ENCODE assay signal across 17 cellular contexts in genomic region chr16:49789617-49790016, GRCh38.
DNase-seq lines count a peak whose midpoint lies in the region; ATAC-seq and TF ChIP-seq lines count a peak whose summit lies in the region.
"Had no signal": no experiment of that assay in that cellular context is flagged by ENCODE, and none has a peak within 500 bp of the region (broad histone marks: within the 10 kb centered on the region; RNA-seq: fewer than 3 reads in every experiment).

No MANE protein-coding gene starts in this region.

- H3K79me1 ChIP-seq in trophoblast cell (ENCODE audit: low read length) = no peaks in the 10 kb centered on the region

- no peaks in the 10 kb centered on the region for H3K9me3 Mint-ChIP-seq in activated T-helper 17 cell treated with anti-CD3 and anti-CD28 coated beads, Interleukin-2, amount 50 U/mL, for 72 hours
- H3K9me3 Mint-ChIP-seq: CD4-positive, alpha-beta T cell had no signal

- H3K4me1 Mint-ChIP-seq in activated T-helper 17 cell treated with anti-CD3 and anti-CD28 coated beads, Interleukin-2, amount 50 U/mL, for 72 hours = no peaks in the 10 kb centered on the region
- H3K4me1 Mint-ChIP-seq: B cell had no signal

- no peak overlapping the region for H2BK120ac ChIP-seq in trophoblast cell (ENCODE audit: insufficient read depth, low read length, poor library complexity)

- no peak overlapping the region for H4K91ac ChIP-seq in trophoblast cell (ENCODE audit: low read depth, low read length)

- H4K8ac ChIP-seq in trophoblast cell (ENCODE audit: low read depth, low read length) = no peak overlapping the region

- WGBS in trophoblast cell (ENCODE audit: extremely low coverage, insufficient coverage, insufficient read length) = no CpG with 5 or more reads among the region's 3 CpGs
- WGBS in aorta, 2 donors = 93 to 100% methylated on average over 3 of the region's 3 CpGs

- no peak overlapping the region for H2BK12ac ChIP-seq in trophoblast cell (ENCODE audit: low read length)

- H3K36me3 Mint-ChIP-seq in activated T-helper 17 cell treated with anti-CD3 and anti-CD28 coated beads, Interleukin-2, amount 50 U/mL, for 72 hours (ENCODE audit: low read depth) = no peaks in the 10 kb centered on the region

- no peak overlapping the region for H3K27ac Mint-ChIP-seq in activated T-helper 17 cell treated with anti-CD3 and anti-CD28 coated beads, Interleukin-2, amount 50 U/mL, for 72 hours
- H3K27ac Mint-ChIP-seq: B cell; CD4-positive, alpha-beta T cell had no signal

- no peaks in the 10 kb centered on the region for H3K27me3 Mint-ChIP-seq in activated T-helper 17 cell treated with anti-CD3 and anti-CD28 coated beads, Interleukin-2, amount 50 U/mL, for 72 hours
- H3K27me3 Mint-ChIP-seq: CD4-positive, alpha-beta T cell had no signal

- H3K4me1 ChIP-seq in ascending aorta = peaks cover 0 to 19% of the 10 kb centered on the region in 2 donors
- peaks cover 16 to 18% of the 10 kb centered on the region in 2 experiments for H3K4me1 ChIP-seq in trophoblast cell (ENCODE audit: control insufficient read depth in 1 of 2, insufficient read depth in 2 of 2, low read length in 2 of 2)
- peaks cover 0 to 3% of the 10 kb centered on the region in 2 donors for H3K4me1 ChIP-seq in aorta (ENCODE audit: control insufficient read depth in 1 of 2, insufficient read depth in 2 of 2, low read length in 2 of 2)

- no peak overlapping the region for H2AK5ac ChIP-seq in trophoblast cell (ENCODE audit: low read length)

- H3K27me3 ChIP-seq in ascending aorta (no peaks in the 10 kb centered on the region), trophoblast cell (ENCODE audit: insufficient read depth, low read length) (no peaks in the 10 kb centered on the region), aorta (ENCODE audit: control insufficient read depth in 1 of 2, insufficient read depth in 2 of 2, low read length in 1 of 2) (no peaks in the 10 kb centered on the region)

- no peak overlapping the region for H3K18ac ChIP-seq in trophoblast cell (ENCODE audit: low read length)

- H3K9ac ChIP-seq in trophoblast cell (ENCODE audit: low read length) = no peak overlapping the region

- no peak overlapping the region for H3K23ac ChIP-seq in trophoblast cell (ENCODE audit: low read length)

- H3K4me3 Mint-ChIP-seq in activated T-helper 17 cell treated with anti-CD3 and anti-CD28 coated beads, Interleukin-2, amount 50 U/mL, for 72 hours = no peak overlapping the region
- H3K4me3 Mint-ChIP-seq: B cell; CD4-positive, alpha-beta T cell had no signal

- no peak overlapping the region for H2AFZ ChIP-seq in trophoblast cell (ENCODE audit: insufficient read depth, low read length, poor library complexity)

- H2BK5ac ChIP-seq in trophoblast cell (ENCODE audit: low read depth, low read length, poor library complexity) = no peak overlapping the region

- no peaks in the 10 kb centered on the region for H3K36me3 ChIP-seq in ascending aorta
- H3K36me3 ChIP-seq in trophoblast cell (ENCODE audit: control insufficient read depth in 1 of 2, insufficient read depth in 2 of 2, low read length in 2 of 2) = no peaks in the 10 kb centered on the region
- no peaks in the 10 kb centered on the region for H3K36me3 ChIP-seq in aorta (ENCODE audit: control insufficient read depth in 1 of 2, insufficient read depth in 2 of 2, low read length in 1 of 2)

- H3K27ac ChIP-seq in ascending aorta (peak overlapping the region; percentile 76 to 78), trophoblast cell (ENCODE audit: low read depth, low read length) (no peak overlapping the region), aorta (ENCODE audit: low read depth in 1 of 2, low read length in 2 of 2) (peak overlapping the region; percentile 72 to 93)

- no peaks in the 10 kb centered on the region for H3K79me2 ChIP-seq in trophoblast cell (ENCODE audit: control insufficient read depth, insufficient read depth, low read length, poor library complexity)

- intact Hi-C loops in ascending aorta (cut with DNase I) = loop anchor here (2.0 to 5.0 kb wide), 2 partner anchors 48 to 65 kb away; no protein-coding TSS in a partner anchor
- intact Hi-C loops in aorta (cut with DNase I) = loop anchor here (2.0 to 5.0 kb wide), 2 partner anchors 43 to 65 kb away; no protein-coding TSS in a partner anchor

- peak overlapping the region; percentile 37 for H3K14ac ChIP-seq in trophoblast cell (ENCODE audit: low read length)

- H4K12ac ChIP-seq in trophoblast cell (ENCODE audit: low read depth, low read length) = no peak overlapping the region

- no peaks in the 10 kb centered on the region for H3K9me3 ChIP-seq in ascending aorta
- no peaks in the 10 kb centered on the region for H3K9me3 ChIP-seq in trophoblast cell (ENCODE audit: insufficient read depth, low read depth, low read length)
- H3K9me3 ChIP-seq in aorta (ENCODE audit: control insufficient read depth, low read length) = no peaks in the 10 kb centered on the region

- TF ChIP-seq CTCF in ascending aorta (IDR thresholded peaks at IDR 0.05) = no peak

- no peak overlapping the region for H3K4ac ChIP-seq in trophoblast cell (ENCODE audit: low read depth, low read length)

- no peak for DNase-seq in ascending aorta (ENCODE audit: low spot score in 2 of 2)
- peak; percentile 8 for DNase-seq in fibroblast of peridontal ligament (ENCODE audit: extremely low read depth)
- DNase-seq in trophoblast cell = no peak
- no peak for DNase-seq in aorta
- no peak for DNase-seq in stimulated activated naive CD4-positive, alpha-beta T cell treated with Interleukin-2 at 50 U/mL for 16 hours (lab: John Stamatoyannopoulos, UW)
- DNase-seq: Calu3; CD4-positive, alpha-beta T cell; GOT3; Kasumi-1; NCI-H1930; NCI-H2171; NCI-H446 treated with DMSO at 0.1 percent for 48 hours; NCI-H748 treated with DMSO at 0.1 percent for 48 hours had no signal

- ATAC-seq in aorta (ENCODE audit: low FRiP score) (no peak), GM18517 (IDR thresholded peaks at IDR 0.05; ENCODE audit: unreplicated experiment) (no peak)
- ATAC-seq in activated T-helper 17 cell treated with anti-CD3 and anti-CD28 coated beads, Interleukin-2, amount 50 U/mL, for 72 hours (replicated peaks) = no peak
- ATAC-seq: GM12878 had no signal

- no peak overlapping the region for H3K4me2 ChIP-seq in trophoblast cell (ENCODE audit: low read length)

- H3K4me3 ChIP-seq in ascending aorta (no peak overlapping the region), trophoblast cell (ENCODE audit: low read depth, low read length) (no peak overlapping the region), aorta (ENCODE audit: low read length in 2 of 2) (no peak overlapping the region)
- H3K4me3 ChIP-seq: GM12878 had no signal
